1 cellular context compared by ENCODE assay signal in genomic region chrX:101394372-101394771, GRCh38.
TF ChIP-seq lines count a peak whose summit lies in the region.

No MANE protein-coding gene starts in this region.

TF ChIP-seq in K562, 482 proteins besides CTCF, POLR2A, EP300 and RAD21:
- TF ChIP-seq FOXK1 (CRISPR knock-in tag; IDR thresholded peaks at IDR 0.05; ENCODE audit: borderline replicate concordance), result no peak
- TF ChIP-seq AFF1 (IDR thresholded peaks at IDR 0.05; ENCODE audit: low read depth in 1 of 2, partially characterized antibody in 2 of 2), result no peak
- no peak for TF ChIP-seq XRCC4 (IDR thresholded peaks at IDR 0.05; ENCODE audit: extremely low read depth, insufficient read depth, insufficient read length)
- 0 out of 2 replicates have a peak, but pooled peaks have one; percentile 15 for TF ChIP-seq RBFOX2 (IDR thresholded peaks at IDR 0.05; ENCODE audit: low read depth, low read length)
